In genomic region chr9:91889161-91889560, GRCh38 we compare ENCODE assay signal across 18 cellular contexts.
DNase-seq lines count a peak whose midpoint lies in the region; ATAC-seq, FAIRE-seq and TF ChIP-seq lines count a peak whose summit lies in the region.
"Had no signal": no experiment of that assay in that cellular context is flagged by ENCODE, and none has a peak within 500 bp of the region (broad histone marks: within the 10 kb centered on the region; RNA-seq: fewer than 3 reads in every experiment).

No MANE protein-coding gene starts in this region.

- no peak overlapping the region for H3K4me3 ChIP-seq in WERI-Rb-1 (ENCODE audit: low read depth, low read length)
- H3K4me3 ChIP-seq in HepG2 (replicated peaks in 1 of 3; ENCODE audit: insufficient read depth in 1 of 3, low read depth in 2 of 3, low read length in 3 of 3): no peak overlapping the region
- H3K4me3 ChIP-seq in rectal smooth muscle tissue (ENCODE audit: low read length): no peak overlapping the region
- H3K4me3 ChIP-seq in vagina: no peak overlapping the region
- H3K4me3 ChIP-seq in pancreas: no peak overlapping the region
- H3K4me3 ChIP-seq in smooth muscle cell: no peak overlapping the region
- H3K4me3 ChIP-seq: Peyer's patch had no signal

- no peaks in the 10 kb centered on the region for H3K36me3 ChIP-seq in WERI-Rb-1
- no peaks in the 10 kb centered on the region for H3K36me3 ChIP-seq in HepG2 (replicated peaks in 1 of 2; ENCODE audit: control insufficient read depth in 1 of 2, insufficient read depth in 2 of 2, low read length in 2 of 2)
- H3K36me3 ChIP-seq in rectal smooth muscle tissue (ENCODE audit: control insufficient read depth, insufficient read depth, low read length): no peaks in the 10 kb centered on the region
- H3K36me3 ChIP-seq in vagina: no peaks in the 10 kb centered on the region
- H3K36me3 ChIP-seq in pancreas: no peaks in the 10 kb centered on the region
- no peaks in the 10 kb centered on the region for H3K36me3 ChIP-seq in smooth muscle cell (ENCODE audit: low read depth)
- H3K36me3 ChIP-seq: Peyer's patch had no signal

- WGBS in HepG2 (ENCODE audit: low lambda C conversion rate): 34% methylated on average over 6 of the region's 9 CpGs
- 75 to 89% methylated on average over 9 of the region's 9 CpGs for WGBS in pancreas, 2 donors
- 97% methylated on average over 9 of the region's 9 CpGs for WGBS in smooth muscle cell (ENCODE audit: low lambda C conversion rate)

- TF ChIP-seq EP300 in HepG2 (IDR thresholded peaks at IDR 0.05; ENCODE audit: low read depth in 2 of 2, low read length in 2 of 2): no peak
- no peak for TF ChIP-seq EP300 in HepG2 (CRISPR knock-in tag; IDR thresholded peaks at IDR 0.05; ENCODE audit: borderline replicate concordance)

- DNase-seq in WERI-Rb-1 (no peak), HepG2 (ENCODE audit: low spot score) (no peak), vagina (ENCODE audit: extremely low spot score in 2 of 2) (no peak), pancreas (no peak), smooth muscle cell (lab: John Stamatoyannopoulos, UW; ENCODE audit: unreplicated experiment) (no peak), KG1 (lab: John Stamatoyannopoulos, UW) (no peak)
- DNase-seq: CD8-positive, alpha-beta T cell; DMS79 treated with DMSO at 0.1 percent for 48 hours; GDM1; Karpas-422; MM.1S; NCI-H1105; NCI-H1694 treated with DMSO at 0.1 percent for 48 hours; Peyer's patch; SHP77 treated with DMSO at 0.1 percent for 48 hours had no signal

- H2AFZ ChIP-seq in HepG2 (ENCODE audit: low read length) (no peak overlapping the region), smooth muscle cell (ENCODE audit: low read depth) (no peak overlapping the region)

- TF ChIP-seq RAD21 in HepG2 (CRISPR knock-in tag; IDR thresholded peaks at IDR 0.05): no peak

- intact Hi-C loops in HepG2 (cut with micrococcal nuclease; ENCODE audit: unreplicated experiment): no loop called here
- intact Hi-C loops in vagina (cut with DNase I): no loop called here
- intact Hi-C loops in pancreas (cut with DNase I): no loop called here

- H3K27ac ChIP-seq in WERI-Rb-1 (peak overlapping the region; percentile 31; the same call in 1 of the 2 replicates), HepG2 (ENCODE audit: extremely low read length, insufficient read depth, low read length) (no peak overlapping the region), rectal smooth muscle tissue (ENCODE audit: low read depth, low read length) (peak overlapping the region; percentile 16), vagina (peak overlapping the region; percentile 12), pancreas (no peak overlapping the region), smooth muscle cell (ENCODE audit: low read depth) (no peak overlapping the region)
- H3K27ac ChIP-seq: Peyer's patch had no signal

- TF ChIP-seq POLR2A in HepG2 (IDR thresholded peaks at IDR 0.05; ENCODE audit: insufficient read depth in 1 of 2, low read depth in 2 of 2, low read length in 2 of 2) (no peak), vagina (IDR thresholded peaks at IDR 0.05) (no peak)

- H3K9me3 ChIP-seq in WERI-Rb-1 (ENCODE audit: severe bottlenecking) (no peaks in the 10 kb centered on the region), HepG2 (ENCODE audit: low read length) (no peaks in the 10 kb centered on the region), vagina (no peaks in the 10 kb centered on the region), pancreas (no peaks in the 10 kb centered on the region), smooth muscle cell (replicated peaks; ENCODE audit: low read depth) (no peaks in the 10 kb centered on the region)
- H3K9me3 ChIP-seq: Peyer's patch had no signal

- H3K79me2 ChIP-seq in HepG2 (ENCODE audit: insufficient read depth, low read length): no peaks in the 10 kb centered on the region
- peaks cover 22% of the 10 kb centered on the region for H3K79me2 ChIP-seq in smooth muscle cell (ENCODE audit: low read depth)

- H3K4me1 ChIP-seq in HepG2 (ENCODE audit: insufficient read depth, low read length) (peaks cover 17% of the 10 kb centered on the region), rectal smooth muscle tissue (ENCODE audit: control insufficient read depth, insufficient read depth, low read length) (peaks cover 37% of the 10 kb centered on the region), vagina (peaks cover 66% of the 10 kb centered on the region), pancreas (no peaks in the 10 kb centered on the region), smooth muscle cell (ENCODE audit: low read depth) (peaks cover 51% of the 10 kb centered on the region)

- H4K20me1 ChIP-seq in HepG2 (ENCODE audit: insufficient read depth, low read length) (no peaks in the 10 kb centered on the region), smooth muscle cell (ENCODE audit: low read depth) (no peaks in the 10 kb centered on the region)

- H3K4me2 ChIP-seq in HepG2 (ENCODE audit: low read depth, low read length): no peak overlapping the region
- no peak overlapping the region for H3K4me2 ChIP-seq in smooth muscle cell

- FAIRE-seq in HepG2 (lab: Jason Lieb, UNC) (no peak), pancreas (lab: Jason Lieb, UNC) (no peak)
- FAIRE-seq: D721Med had no signal

- H3K9ac ChIP-seq in HepG2 (ENCODE audit: insufficient read depth, low read depth, low read length) (no peak overlapping the region), rectal smooth muscle tissue (ENCODE audit: low read length) (no peak overlapping the region), smooth muscle cell (ENCODE audit: low read depth) (no peak overlapping the region)

- CTCF ChIA-PET in HepG2 (lab: Yijun Ruan, JAX; ENCODE audit: low intra/inter-chr PET ratio, low total read pairs): no interaction called here

- H3F3A ChIP-seq in smooth muscle cell (ENCODE audit: low read depth): peaks cover 14% of the 10 kb centered on the region

- in situ Hi-C loops in HepG2 (cut with HindIII; ENCODE audit: extremely low pct_ligation_motif_present, low pct_unique_long_range_greater_than_20kb): no loop called here

- no TSS peak for BruUV-seq in HepG2 (replicated peaks; lab: Mats Ljungman, UMichigan)

- peak; percentile 86 for ATAC-seq in HepG2
- ATAC-seq in pancreas: no peak
- ATAC-seq: CD8-positive, alpha-beta T cell; HCT116 had no signal

- H3K27me3 ChIP-seq in WERI-Rb-1 (ENCODE audit: insufficient read depth, low read depth, severe bottlenecking) (no peaks in the 10 kb centered on the region), HepG2 (ENCODE audit: control insufficient read depth in 1 of 2, insufficient read depth in 2 of 2, low read length in 2 of 2) (peaks cover 0 to 20% of the 10 kb centered on the region in 2 experiments; a peak in 1 of 5 replicates), rectal smooth muscle tissue (ENCODE audit: control insufficient read depth, insufficient read depth, low read length) (no peaks in the 10 kb centered on the region), vagina (no peaks in the 10 kb centered on the region), pancreas (no peaks in the 10 kb centered on the region), smooth muscle cell (ENCODE audit: low read depth) (no peaks in the 10 kb centered on the region)
- H3K27me3 ChIP-seq: Peyer's patch had no signal

- POLR2A ChIA-PET in HepG2 (lab: Yijun Ruan, JAX): no interaction called here

- TF ChIP-seq CTCF in WERI-Rb-1 (IDR thresholded peaks at IDR 0.05; ENCODE audit: low read depth, low read length) (peak; percentile 40; the same call in 1 of the 2 replicates), HepG2 (CRISPR knock-in tag; IDR thresholded peaks at IDR 0.05) (no peak), vagina (IDR thresholded peaks at IDR 0.05) (no peak), pancreas (IDR thresholded peaks at IDR 0.05) (no peak), smooth muscle cell (IDR thresholded peaks at IDR 0.05; ENCODE audit: borderline replicate concordance, insufficient read depth, poor library complexity, severe bottlenecking) (no peak)

TF ChIP-seq in HepG2, 621 proteins besides CTCF, POLR2A, EP300 and RAD21 (continues in another document):
- TF ChIP-seq HNRNPL (IDR thresholded peaks at IDR 0.05; ENCODE audit: low read depth, low read length) (no peak), ZBTB49 (CRISPR knock-in tag; IDR thresholded peaks at IDR 0.05; ENCODE audit: borderline replicate concordance) (no peak), ZNF335 (CRISPR knock-in tag; IDR thresholded peaks at IDR 0.05) (no peak), SRSF4 (IDR thresholded peaks at IDR 0.05; ENCODE audit: low read depth, low read length, poor library complexity, severe bottlenecking) (no peak), FIP1L1 (IDR thresholded peaks at IDR 0.05; ENCODE audit: borderline replicate concordance, insufficient read depth, low read depth, low read length) (no peak)

Comparison
In these comparisons a context has a peak if more than half of its experiments do, and no peak if none do; other contexts are left out.
1. H3K27ac ChIP-seq: peak in WERI-Rb-1 (single experiment), rectal smooth muscle tissue (single experiment) and vagina (single experiment); none in HepG2 (single experiment), pancreas (0 of 4) and smooth muscle cell (single experiment).